In genomic region chr2:112834379-112835014, GRCh38 we compare ENCODE assay signal across 16 cellular contexts. TPM values are rescaled to one million over a fixed set of nuclear protein-coding genes. Genes with fewer than 3 reads are reported as not detected.
DNase-seq lines count a peak whose midpoint lies in the region; ATAC-seq and TF ChIP-seq lines count a peak whose summit lies in the region.
"Had no signal": no experiment of that assay in that cellular context is flagged by ENCODE, and none has a peak within 500 bp of the region (broad histone marks: within the 10 kb centered on the region; RNA-seq: fewer than 3 reads in every experiment).

No MANE protein-coding gene starts in this region.

- no peaks in the 10 kb centered on the region for H3K27me3 ChIP-seq in ascending aorta
- H3K27me3 ChIP-seq: tibial nerve had no signal

- H3K4me3 Mint-ChIP-seq in CD14-positive monocyte: peak overlapping the region; percentile 94 to 98
- H3K4me3 Mint-ChIP-seq: activated B cell treated with CpG ODN at 0.5 μM for 24 hours had no signal

- DNase-seq in CD14-positive monocyte (ENCODE audit: low spot score) (no peak), M059J (ENCODE audit: low read depth) (peak; percentile 69), dermis blood vessel endothelial cell (peak; percentile 50), mucosa of descending colon (peak; percentile 77 to 96 (median 85)), T-helper 9 cell (no peak), coronary artery (ENCODE audit: low spot score) (no peak), ascending aorta (ENCODE audit: low spot score in 2 of 2) (no peak)
- DNase-seq: activated B cell treated with CpG ODN at 0.5 μM for 24 hours; activated CD8-positive, alpha-beta memory T cell treated with anti-CD3 and anti-CD28 coated beads, Interleukin-2, amount 50 U/mL, for 4 hours; DMS153; NCI-H2171 had no signal

- no peak for TF ChIP-seq CTCF in CD14-positive monocyte (IDR thresholded peaks at IDR 0.05)
- TF ChIP-seq CTCF in mucosa of descending colon (IDR thresholded peaks at IDR 0.05): no peak
- TF ChIP-seq CTCF in coronary artery (IDR thresholded peaks at IDR 0.05): no peak
- TF ChIP-seq CTCF in ascending aorta (IDR thresholded peaks at IDR 0.05): no peak

- peaks cover 10% of the 10 kb centered on the region for H3K4me1 ChIP-seq in mucosa of descending colon (ENCODE audit: low read depth)
- H3K4me1 ChIP-seq in ascending aorta: no peaks in the 10 kb centered on the region

- H3K4me1 Mint-ChIP-seq in CD14-positive monocyte: peaks cover 86% of the 10 kb centered on the region

- no peak overlapping the region for H3K27ac ChIP-seq in coronary artery
- H3K27ac ChIP-seq in ascending aorta: no peak overlapping the region
- H3K27ac ChIP-seq: tibial nerve had no signal

- H3K27me3 Mint-ChIP-seq in CD14-positive monocyte (ENCODE audit: low read depth in 3 of 3): peaks cover 0 to 9% (median 6%) of the 10 kb centered on the region in 3 donors
- H3K27me3 Mint-ChIP-seq: activated B cell treated with CpG ODN at 0.5 μM for 24 hours had no signal

- ATAC-seq in mucosa of descending colon: peak; percentile 94
- no peak for ATAC-seq in GM19035 (IDR thresholded peaks at IDR 0.05; ENCODE audit: unreplicated experiment)
- ATAC-seq: activated naive CD4-positive, alpha-beta T cell treated with anti-CD3 and anti-CD28 coated beads, Interleukin-2, amount 50 U/mL, for 72 hours; SK-N-SH treated with all-trans-retinoic acid at 6 μM for 48 hours had no signal

- peaks cover 0 to 8% (median 0%) of the 10 kb centered on the region in 7 donors for H3K9me3 Mint-ChIP-seq in CD14-positive monocyte
- H3K9me3 Mint-ChIP-seq: activated B cell treated with CpG ODN at 0.5 μM for 24 hours; activated naive CD4-positive, alpha-beta T cell treated with anti-CD3 and anti-CD28 coated beads, Interleukin-2, amount 50 U/mL, for 72 hours had no signal

- H3K4me3 ChIP-seq in mucosa of descending colon (no peak overlapping the region), coronary artery (no peak overlapping the region), ascending aorta (no peak overlapping the region)
- H3K4me3 ChIP-seq: tibial nerve had no signal

- H3K9me3 ChIP-seq in mucosa of descending colon (no peaks in the 10 kb centered on the region), ascending aorta (no peaks in the 10 kb centered on the region)
- H3K9me3 ChIP-seq: tibial nerve had no signal

- H3K36me3 ChIP-seq in mucosa of descending colon (ENCODE audit: low read depth) (no peaks in the 10 kb centered on the region), ascending aorta (no peaks in the 10 kb centered on the region)
- H3K36me3 ChIP-seq: tibial nerve had no signal

- H3K27ac Mint-ChIP-seq in CD14-positive monocyte: peak overlapping the region in 5 of 7 donors; percentile 24 to 100 (median 70)
- H3K27ac Mint-ChIP-seq: activated B cell treated with CpG ODN at 0.5 μM for 24 hours; activated naive CD4-positive, alpha-beta T cell treated with anti-CD3 and anti-CD28 coated beads, Interleukin-2, amount 50 U/mL, for 72 hours had no signal

- peaks cover 58 to 64% of the 10 kb centered on the region in 2 donors for H3K36me3 Mint-ChIP-seq in CD14-positive monocyte
- H3K36me3 Mint-ChIP-seq: activated naive CD4-positive, alpha-beta T cell treated with anti-CD3 and anti-CD28 coated beads, Interleukin-2, amount 50 U/mL, for 72 hours had no signal

- intact Hi-C loops in CD14-positive monocyte (cut with micrococcal nuclease) (loop anchor here (5.0 kb wide), 3 partner anchors 37 to 87 kb away; no protein-coding TSS in a partner anchor), mucosa of descending colon (cut with DNase I, micrococcal nuclease) (no loop called here), ascending aorta (cut with DNase I) (no loop called here)

RNA-seq across cellular contexts. Expression of gene IL1B, which starts 2.1 kb away (rescaled TPM):
- 100 to 1,000 TPM in 1 of 2 donors, 10 to 100 TPM in 1; 65.1 to 114 TPM for polyA plus RNA-seq in CD14-positive monocyte
- 2.6 and 4.2 TPM in 2 replicates for total RNA-seq in M059J (2014; rRNA removed; shearing (Covaris generic))
- total RNA-seq in dermis blood vessel endothelial cell (0.14 and 0.17 TPM in 2 replicates), mucosa of descending colon (1 to 10 TPM; 2.1 to 6.4 (median 4.2) TPM), ascending aorta (not detected)

RNA-seq across cellular contexts. Expression of gene IL1A, which starts 50.2 kb away (rescaled TPM):
- polyA plus RNA-seq in CD14-positive monocyte: under 1 TPM in 1 of 2 donors, not detected in 1; 0.26 TPM
- total RNA-seq in M059J (2014; rRNA removed; shearing (Covaris generic)): 0.22 and 0.54 TPM in 2 replicates
- under 0.01 and 0.19 TPM in 2 replicates for total RNA-seq in dermis blood vessel endothelial cell
- total RNA-seq in mucosa of descending colon: not detected
- total RNA-seq in ascending aorta: not detected
- total RNA-seq: posterior vena cava had no signal

Comparison
In these comparisons a context has a peak if more than half of its experiments do, and no peak if none do; other contexts are left out.
1. DNase-seq: peak in M059J (single experiment), dermis blood vessel endothelial cell (single experiment) and mucosa of descending colon (3 of 3); none in CD14-positive monocyte (single experiment), T-helper 9 cell (single experiment), coronary artery (single experiment) and ascending aorta (0 of 2).
2. intact Hi-C loops: an anchor here in CD14-positive monocyte (5.0 kb wide); none called in mucosa of descending colon and ascending aorta.